ENCODE assay signal across 2 cellular contexts in genomic region chr22:44404341-44405020, GRCh38.
TF ChIP-seq lines count a peak whose summit lies in the region.

No MANE protein-coding gene starts in this region.

TF ChIP-seq in HCT116, 20 proteins besides CTCF, POLR2A, EP300 and RAD21 (continued from another document):
- TF ChIP-seq ZBTB33 (IDR thresholded peaks at IDR 0.05; ENCODE audit: extremely low read depth, insufficient replicate concordance, low read length) (no peak), ZFX (IDR thresholded peaks at IDR 0.05) (no peak), ELF1 (IDR thresholded peaks at IDR 0.05; ENCODE audit: borderline replicate concordance, low read depth) (no peak), YY1 (IDR thresholded peaks at IDR 0.05; ENCODE audit: extremely low read depth, insufficient replicate concordance, low read depth, low read length) (no peak), POLR2AphosphoS5 (IDR thresholded peaks at IDR 0.05; ENCODE audit: low read depth, low read length) (no peak), JUND (IDR thresholded peaks at IDR 0.05) (no peak), EZH2 (IDR thresholded peaks at IDR 0.05) (no peak), EZH2phosphoT487 (IDR thresholded peaks at IDR 0.05; ENCODE audit: borderline replicate concordance) (no peak), FOSL1 (IDR thresholded peaks at IDR 0.05; ENCODE audit: low read depth) (no peak), TCF7L2 (IDR thresholded peaks at IDR 0.05; ENCODE audit: borderline replicate concordance, extremely low read depth, insufficient read depth, insufficient read length) (no peak), REST (IDR thresholded peaks at IDR 0.05; ENCODE audit: low read depth) (no peak), SIN3A (IDR thresholded peaks at IDR 0.05; ENCODE audit: low read depth) (no peak), SP1 (IDR thresholded peaks at IDR 0.05; ENCODE audit: low read depth) (no peak), SRF (IDR thresholded peaks at IDR 0.05; ENCODE audit: low read depth) (no peak)
- TF ChIP-seq, protein P1, sequence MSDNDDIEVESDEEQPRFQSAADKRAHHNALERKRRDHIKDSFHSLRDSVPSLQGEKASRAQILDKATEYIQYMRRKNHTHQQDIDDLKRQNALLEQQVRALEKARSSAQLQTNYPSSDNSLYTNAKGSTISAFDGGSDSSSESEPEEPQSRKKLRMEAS (IDR thresholded peaks at IDR 0.05), result no peak
- TF ChIP-seq, protein P2, sequence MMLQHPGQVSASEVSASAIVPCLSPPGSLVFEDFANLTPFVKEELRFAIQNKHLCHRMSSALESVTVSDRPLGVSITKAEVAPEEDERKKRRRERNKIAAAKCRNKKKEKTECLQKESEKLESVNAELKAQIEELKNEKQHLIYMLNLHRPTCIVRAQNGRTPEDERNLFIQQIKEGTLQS (IDR thresholded peaks at IDR 0.05), result no peak

TF ChIP-seq in H1, 55 proteins besides CTCF, POLR2A, EP300 and RAD21 (continued from another document):
- TF ChIP-seq KDM1A (IDR thresholded peaks at IDR 0.05; ENCODE audit: borderline replicate concordance, low read length) (no peak), CREB1 (IDR thresholded peaks at IDR 0.05) (no peak), ASH2L (IDR thresholded peaks at IDR 0.05; ENCODE audit: low read length) (no peak), SIX5 (IDR thresholded peaks at IDR 0.05; ENCODE audit: low read depth, low read length) (no peak), SIRT6 (IDR thresholded peaks at IDR 0.05; ENCODE audit: low read length) (no peak), KDM5A (IDR thresholded peaks at IDR 0.05; ENCODE audit: low read length) (no peak), YY1 (IDR thresholded peaks at IDR 0.05; ENCODE audit: low read depth, low read length) (no peak), TBP (IDR thresholded peaks at IDR 0.05; ENCODE audit: low read depth, low read length) (no peak), SP1 (IDR thresholded peaks at IDR 0.05; ENCODE audit: low read depth, low read length) (no peak)
- TF ChIP-seq, protein P1 (IDR thresholded peaks at IDR 0.05), result no peak
TF ChIP-seq in H1: peak in this region for 0.
